Comparison of ENCODE assay signal across 26 cellular contexts in genomic region chr11:16780698-16781550, GRCh38.
"Had no signal": no experiment of that assay in that cellular context is flagged by ENCODE, and none has a peak within 500 bp of the region (broad histone marks: within the 10 kb centered on the region; RNA-seq: fewer than 3 reads in every experiment).

No MANE protein-coding gene starts in this region.

- H3K9me3 Mint-ChIP-seq: activated CD4-positive, alpha-beta memory T cell treated with anti-CD3 and anti-CD28 coated beads, Interleukin-2, amount 10 ng/mL, durations not matched to agents 7 days and 5 days; activated naive CD8-positive, alpha-beta T cell treated with anti-CD3 and anti-CD28 coated beads, Interleukin-2, amount 10 ng/mL, durations not matched to agents 7 days and 5 days; activated T-helper 17 cell treated with anti-CD3 and anti-CD28 coated beads, Interleukin-2, amount 50 U/mL, for 72 hours; brain; naive B cell; neural crest cell; stimulated activated naive B cell treated with anti-CD40 and anti-IgM and Interleukin-4, amounts not matched to agents 10 μg/mL and 1 μg/mL and 100 μg/mL, for 72 hours had no signal

- DNase-seq: activated CD4-positive, alpha-beta memory T cell treated with anti-CD3 and anti-CD28 coated beads, Interleukin-2, amount 10 ng/mL, durations not matched to agents 7 days and 5 days; activated CD4-positive, alpha-beta T cell treated with anti-CD3 and anti-CD28 coated beads for 48 hours; activated CD4-positive, CD25-positive, alpha-beta regulatory T cell; activated naive CD4-positive, alpha-beta T cell treated with Interleukin-2 at 50 U/mL for 16 hours; activated naive CD8-positive, alpha-beta T cell treated with anti-CD3 and anti-CD28 coated beads, Interleukin-2, amount 10 ng/mL, durations not matched to agents 7 days and 5 days; activated T-cell treated with anti-CD3 and anti-CD28 coated beads, Interleukin-2, amount 50 U/mL, for 1 hour; amygdala; central memory CD4-positive, alpha-beta T cell; cortex of kidney; effector CD8-positive, alpha-beta T cell; kidney glomerular epithelial cell; left ventricle myocardium inferior; naive B cell; ovary; sigmoid colon; stimulated activated naive B cell treated with anti-CD40 and anti-IgM and Interleukin-4, amounts not matched to agents 10 μg/mL and 1 μg/mL and 100 μg/mL, for 72 hours; T-helper 1 cell; T-helper 9 cell had no signal

- H3K27me3 Mint-ChIP-seq: activated CD4-positive, alpha-beta memory T cell treated with anti-CD3 and anti-CD28 coated beads, Interleukin-2, amount 10 ng/mL, durations not matched to agents 7 days and 5 days; activated naive CD8-positive, alpha-beta T cell treated with anti-CD3 and anti-CD28 coated beads, Interleukin-2, amount 10 ng/mL, durations not matched to agents 7 days and 5 days; activated T-helper 17 cell treated with anti-CD3 and anti-CD28 coated beads, Interleukin-2, amount 50 U/mL, for 72 hours; brain; naive B cell; stimulated activated naive B cell treated with anti-CD40 and anti-IgM and Interleukin-4, amounts not matched to agents 10 μg/mL and 1 μg/mL and 100 μg/mL, for 72 hours had no signal

- H3K27me3 ChIP-seq: esophagus muscularis mucosa, gastroesophageal sphincter, heart left ventricle, ovary, sigmoid colon, vagina had no signal

- H3K4me1 Mint-ChIP-seq: activated CD8-positive, alpha-beta memory T cell treated with anti-CD3 and anti-CD28 coated beads, Interleukin-2, amount 10 ng/mL, durations not matched to agents 7 days and 5 days; activated naive CD8-positive, alpha-beta T cell treated with anti-CD3 and anti-CD28 coated beads, Interleukin-2, amount 10 ng/mL, durations not matched to agents 7 days and 5 days; naive B cell; stimulated activated naive B cell treated with anti-CD40 and anti-IgM and Interleukin-4, amounts not matched to agents 10 μg/mL and 1 μg/mL and 100 μg/mL, for 72 hours had no signal

- H3K4me3 Mint-ChIP-seq: activated CD4-positive, alpha-beta memory T cell treated with anti-CD3 and anti-CD28 coated beads, Interleukin-2, amount 10 ng/mL, durations not matched to agents 7 days and 5 days; activated CD8-positive, alpha-beta memory T cell treated with anti-CD3 and anti-CD28 coated beads, Interleukin-2, amount 10 ng/mL, durations not matched to agents 7 days and 5 days; activated naive CD8-positive, alpha-beta T cell treated with anti-CD3 and anti-CD28 coated beads, Interleukin-2, amount 10 ng/mL, durations not matched to agents 7 days and 5 days; activated T-helper 17 cell treated with anti-CD3 and anti-CD28 coated beads, Interleukin-2, amount 50 U/mL, for 72 hours; brain; naive B cell; neural crest cell; stimulated activated naive B cell treated with anti-CD40 and anti-IgM and Interleukin-4, amounts not matched to agents 10 μg/mL and 1 μg/mL and 100 μg/mL, for 72 hours had no signal

- H3K27ac Mint-ChIP-seq: activated CD4-positive, alpha-beta memory T cell treated with anti-CD3 and anti-CD28 coated beads, Interleukin-2, amount 10 ng/mL, durations not matched to agents 7 days and 5 days; activated CD8-positive, alpha-beta memory T cell treated with anti-CD3 and anti-CD28 coated beads, Interleukin-2, amount 10 ng/mL, durations not matched to agents 7 days and 5 days; activated naive CD8-positive, alpha-beta T cell treated with anti-CD3 and anti-CD28 coated beads, Interleukin-2, amount 10 ng/mL, durations not matched to agents 7 days and 5 days; stimulated activated naive B cell treated with anti-CD40 and anti-IgM and Interleukin-4, amounts not matched to agents 10 μg/mL and 1 μg/mL and 100 μg/mL, for 72 hours had no signal

- ATAC-seq: activated CD8-positive, alpha-beta memory T cell treated with anti-CD3 and anti-CD28 coated beads, Interleukin-2, amount 10 ng/mL, durations not matched to agents 7 days and 5 days; activated T-helper 17 cell treated with anti-CD3 and anti-CD28 coated beads, Interleukin-2, amount 50 U/mL, for 72 hours; gastroesophageal sphincter; stimulated activated naive B cell treated with anti-CD40 and anti-IgM and Interleukin-4, amounts not matched to agents 10 μg/mL and 1 μg/mL and 100 μg/mL, for 72 hours had no signal

- H3K9me3 ChIP-seq: esophagus muscularis mucosa, gastroesophageal sphincter, heart left ventricle, left ventricle myocardium inferior, ovary, sigmoid colon, vagina had no signal

- H3K27ac ChIP-seq: esophagus muscularis mucosa, gastroesophageal sphincter, heart left ventricle, left ventricle myocardium inferior, ovary, sigmoid colon, vagina had no signal

- H3K36me3 ChIP-seq: ovary, sigmoid colon, vagina had no signal

- H3K4me1 ChIP-seq: sigmoid colon had no signal

- H3K36me3 Mint-ChIP-seq: activated CD8-positive, alpha-beta memory T cell treated with anti-CD3 and anti-CD28 coated beads, Interleukin-2, amount 10 ng/mL, durations not matched to agents 7 days and 5 days; activated naive CD8-positive, alpha-beta T cell treated with anti-CD3 and anti-CD28 coated beads, Interleukin-2, amount 10 ng/mL, durations not matched to agents 7 days and 5 days; brain; naive B cell had no signal

- H3K4me3 ChIP-seq: esophagus muscularis mucosa, gastroesophageal sphincter, heart left ventricle, left ventricle myocardium inferior, ovary, sigmoid colon, vagina had no signal
